9 cellular contexts compared by ENCODE assay signal in the genomic region with DNA sequence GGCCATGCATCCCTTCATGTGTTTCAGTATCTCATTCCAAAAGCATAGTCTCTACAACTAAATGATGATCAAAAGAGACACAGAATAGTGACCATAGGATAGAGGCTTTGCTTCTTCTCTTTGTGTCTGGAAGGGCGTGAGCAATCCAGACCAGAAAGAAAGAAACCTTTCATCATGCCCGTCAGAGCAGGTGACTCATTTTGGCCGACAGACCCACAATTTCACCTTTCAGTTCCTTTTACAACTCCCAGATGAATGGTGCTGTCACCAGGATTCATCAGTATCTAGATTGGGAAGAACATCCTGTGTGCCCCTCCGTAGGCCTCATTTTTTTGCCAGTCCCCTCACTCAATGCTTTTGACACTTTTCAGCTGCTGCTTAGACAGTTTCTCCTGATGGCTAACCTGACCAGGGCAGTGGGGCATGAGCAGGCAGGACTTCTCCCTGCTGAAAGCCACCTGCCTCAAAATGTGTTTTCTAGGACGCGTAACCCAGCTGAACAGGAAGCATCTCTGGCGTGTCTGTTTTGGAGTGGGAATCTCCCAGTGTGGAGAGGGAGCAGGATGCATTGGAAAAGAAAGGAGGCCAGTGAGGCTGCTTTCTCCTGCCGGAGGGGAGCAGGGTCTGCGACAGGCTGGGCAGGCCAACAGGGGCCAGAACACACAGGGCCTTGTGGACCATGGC. TPM values are rescaled to one million over a fixed set of nuclear protein-coding genes. Genes with fewer than 3 reads are reported as not detected.
A peak's percentile ranks its signal among the peaks of the same experiment; 100 is the strongest.
DNase-seq lines count a peak whose midpoint lies in the region; ATAC-seq lines count a peak whose summit lies in the region.
"Had no signal": no experiment of that assay in that cellular context is flagged by ENCODE, and none has a peak within 500 bp of the region (broad histone marks: within the 10 kb centered on the region; RNA-seq: fewer than 3 reads in every experiment).

No MANE protein-coding gene starts in this region.

- H3K4me3 ChIP-seq in HAP-1 = no peak overlapping the region
- H3K4me3 ChIP-seq in naive thymus-derived CD4-positive, alpha-beta T cell (ENCODE audit: low read length) = no peak overlapping the region

- in situ Hi-C loops in HAP-1 (cut with MboI; ENCODE audit: low sequenced_read_pairs) = no loop called here

- H3K27ac Mint-ChIP-seq in naive thymus-derived CD4-positive, alpha-beta T cell = no peak overlapping the region
- no peak overlapping the region for H3K27ac Mint-ChIP-seq in naive thymus-derived CD8-positive, alpha-beta T cell
- H3K27ac Mint-ChIP-seq: activated T-helper 1 cell treated with anti-CD3 and anti-CD28 coated beads, Interleukin-12 subunit alpha, Interleukin-12 subunit beta, Interleukin-2, Interleukin-4 antibody, amounts not matched to agents 30 ng/mL and 10 ng/mL and 1 ng/mL, durations not matched to agents 14 hours and 24 hours and 36 hours had no signal

- ATAC-seq in GM18502 (IDR thresholded peaks at IDR 0.05; ENCODE audit: poor library complexity, unreplicated experiment) = peak; percentile 91
- peak; percentile 89 for ATAC-seq in GM21786 (IDR thresholded peaks at IDR 0.05; ENCODE audit: unreplicated experiment)
- no peak for ATAC-seq in naive thymus-derived CD4-positive, alpha-beta T cell
- no peak for ATAC-seq in naive thymus-derived CD8-positive, alpha-beta T cell

- H3K27ac ChIP-seq in naive thymus-derived CD4-positive, alpha-beta T cell (ENCODE audit: low read depth, low read length) = no peak overlapping the region

- no peaks in the 10 kb centered on the region for H3K36me3 ChIP-seq in HAP-1 (replicated peaks)
- H3K36me3 ChIP-seq in naive thymus-derived CD4-positive, alpha-beta T cell (ENCODE audit: control insufficient read depth in 2 of 3, insufficient read depth in 3 of 3, low read length in 3 of 3) = no peaks in the 10 kb centered on the region

- H3K36me3 Mint-ChIP-seq in naive thymus-derived CD4-positive, alpha-beta T cell = no peaks in the 10 kb centered on the region
- no peaks in the 10 kb centered on the region for H3K36me3 Mint-ChIP-seq in naive thymus-derived CD8-positive, alpha-beta T cell

- H3K4me1 Mint-ChIP-seq in naive thymus-derived CD4-positive, alpha-beta T cell = no peaks in the 10 kb centered on the region
- no peaks in the 10 kb centered on the region for H3K4me1 Mint-ChIP-seq in naive thymus-derived CD8-positive, alpha-beta T cell

- no peaks in the 10 kb centered on the region for H3K9me3 ChIP-seq in HAP-1
- H3K9me3 ChIP-seq in naive thymus-derived CD4-positive, alpha-beta T cell (ENCODE audit: control insufficient read depth in 2 of 3, low read length in 3 of 3) = no peaks in the 10 kb centered on the region

- no peak overlapping the region for H3K4me3 Mint-ChIP-seq in naive thymus-derived CD4-positive, alpha-beta T cell
- no peak overlapping the region for H3K4me3 Mint-ChIP-seq in naive thymus-derived CD8-positive, alpha-beta T cell
- H3K4me3 Mint-ChIP-seq: activated T-helper 1 cell treated with anti-CD3 and anti-CD28 coated beads, Interleukin-12 subunit alpha, Interleukin-12 subunit beta, Interleukin-2, Interleukin-4 antibody, amounts not matched to agents 30 ng/mL and 10 ng/mL and 1 ng/mL, durations not matched to agents 14 hours and 24 hours and 36 hours had no signal

- H3K4me1 ChIP-seq in HAP-1 = no peaks in the 10 kb centered on the region
- H3K4me1 ChIP-seq in naive thymus-derived CD4-positive, alpha-beta T cell (ENCODE audit: control insufficient read depth in 2 of 2, insufficient read depth in 2 of 2, low read length in 2 of 2) = no peaks in the 10 kb centered on the region

- POLR2A ChIA-PET in naive thymus-derived CD4-positive, alpha-beta T cell (lab: Charles Lee) = no interaction called here
- POLR2A ChIA-PET in naive thymus-derived CD8-positive, alpha-beta T cell (lab: Charles Lee) = no interaction called here

- H3K9me3 Mint-ChIP-seq in naive thymus-derived CD4-positive, alpha-beta T cell = no peaks in the 10 kb centered on the region
- H3K9me3 Mint-ChIP-seq in naive thymus-derived CD8-positive, alpha-beta T cell = no peaks in the 10 kb centered on the region
- H3K9me3 Mint-ChIP-seq: activated T-helper 1 cell treated with anti-CD3 and anti-CD28 coated beads, Interleukin-12 subunit alpha, Interleukin-12 subunit beta, Interleukin-2, Interleukin-4 antibody, amounts not matched to agents 30 ng/mL and 10 ng/mL and 1 ng/mL, durations not matched to agents 14 hours and 24 hours and 36 hours had no signal

- peak; percentile 70 for DNase-seq in HT-29 (ENCODE audit: low spot score)
- DNase-seq in glomerular visceral epithelial cell (ENCODE audit: extremely low spot score) = peak; percentile 85
- no peak for DNase-seq in NCI-H2081 (lab: John Stamatoyannopoulos, UW)
- no peak for DNase-seq in HAP-1 (ENCODE audit: low spot score in 2 of 2)
- DNase-seq in naive thymus-derived CD4-positive, alpha-beta T cell = no peak
- no peak for DNase-seq in naive thymus-derived CD8-positive, alpha-beta T cell

- CTCF ChIA-PET in naive thymus-derived CD4-positive, alpha-beta T cell (lab: Charles Lee) = no interaction called here

- 0 out of 2 replicates have a peak, but pooled peaks cover 3% of the 10 kb centered on the region for H3K27me3 ChIP-seq in HAP-1 (ENCODE audit: low read depth)
- H3K27me3 ChIP-seq in naive thymus-derived CD4-positive, alpha-beta T cell (ENCODE audit: control insufficient read depth in 2 of 2, insufficient read depth in 2 of 2, low read length in 2 of 2) = no peaks in the 10 kb centered on the region

- intact Hi-C loops in naive thymus-derived CD4-positive, alpha-beta T cell (cut with micrococcal nuclease) = no loop called here

- H3K27me3 Mint-ChIP-seq in naive thymus-derived CD4-positive, alpha-beta T cell = peaks cover 0 to 11% (median 4%) of the 10 kb centered on the region in 5 donors
- H3K27me3 Mint-ChIP-seq in naive thymus-derived CD8-positive, alpha-beta T cell = peaks cover 0 to 2% (median 1%) of the 10 kb centered on the region in 5 donors

RNA-seq across cellular contexts. Expression of a gene that starts 21.2 kb away (rescaled TPM):
- total RNA-seq in HT-29 (2014; rRNA removed; shearing (Covaris generic)) = 13.6 and 20.7 TPM in 2 replicates
- 1 to 10 TPM in 1 of 5 experiments, under 1 TPM in 1, not detected in 3; 0.08 to 1.3 TPM for total RNA-seq in naive thymus-derived CD4-positive, alpha-beta T cell
- polyA plus RNA-seq in naive thymus-derived CD4-positive, alpha-beta T cell = not detected
- total RNA-seq in naive thymus-derived CD8-positive, alpha-beta T cell = not detected
- not detected for polyA plus RNA-seq in naive thymus-derived CD8-positive, alpha-beta T cell
- total RNA-seq: activated T-helper 1 cell treated with anti-CD3 and anti-CD28 coated beads, Interleukin-12 subunit alpha, Interleukin-12 subunit beta, Interleukin-2, Interleukin-4 antibody, amounts not matched to agents 30 ng/mL and 10 ng/mL and 1 ng/mL, durations not matched to agents 14 hours and 24 hours and 36 hours had no signal

Comparison
In these comparisons a context has a peak if more than half of its experiments do, and no peak if none do; other contexts are left out.
1. ATAC-seq: peak in GM18502 (single experiment) and GM21786 (single experiment); none in naive thymus-derived CD4-positive, alpha-beta T cell (single experiment) and naive thymus-derived CD8-positive, alpha-beta T cell (0 of 2).
2. DNase-seq: peak in HT-29 (single experiment) and glomerular visceral epithelial cell (single experiment); none in NCI-H2081 (0 of 2), HAP-1 (0 of 2), naive thymus-derived CD4-positive, alpha-beta T cell (0 of 9) and naive thymus-derived CD8-positive, alpha-beta T cell (0 of 10).